In the genomic region with DNA sequence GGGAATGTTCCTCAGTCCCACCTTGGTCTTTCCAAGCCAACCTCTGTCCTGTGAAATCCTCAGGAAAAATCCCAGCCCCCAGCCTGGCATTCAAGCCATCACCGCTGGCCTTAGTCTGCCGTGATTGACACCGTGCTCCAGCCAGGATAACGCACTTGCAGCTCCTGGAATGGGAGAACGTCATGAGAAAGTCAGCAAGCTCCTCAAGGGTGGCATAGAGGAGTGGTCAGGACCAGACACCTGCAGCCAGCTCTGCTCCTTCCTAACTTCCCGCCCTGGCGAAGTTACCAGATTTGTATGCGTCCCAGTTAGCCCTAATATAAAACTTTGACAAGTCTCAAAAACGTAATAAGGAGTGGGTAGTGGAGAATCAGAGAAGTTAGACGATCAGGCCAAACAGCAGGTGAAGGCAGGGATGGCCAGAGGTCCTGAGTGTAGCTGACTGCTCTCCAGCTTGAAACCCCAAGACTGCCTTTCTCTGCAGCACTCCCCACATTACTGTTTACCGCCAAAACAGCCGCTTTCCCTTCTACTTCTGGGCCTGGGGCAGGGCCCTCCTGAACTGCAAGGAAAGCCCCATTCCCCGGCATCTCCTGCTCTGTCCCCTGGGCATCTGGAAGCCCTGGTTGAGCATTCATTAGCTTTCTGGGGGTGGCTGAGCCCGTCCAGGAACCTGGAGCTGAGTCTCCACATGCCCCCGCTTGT, we compare ENCODE assay signal across 10 cellular contexts. TPM values are rescaled to one million over a fixed set of nuclear protein-coding genes. Genes with fewer than 3 reads are reported as not detected.
DNase-seq lines count a peak whose midpoint lies in the region; ATAC-seq and TF ChIP-seq lines count a peak whose summit lies in the region.
"Had no signal": no experiment of that assay in that cellular context is flagged by ENCODE, and none has a peak within 500 bp of the region (broad histone marks: within the 10 kb centered on the region; RNA-seq: fewer than 3 reads in every experiment).

No MANE protein-coding gene starts in this region.

- POLR2A ChIA-PET in naive thymus-derived CD8-positive, alpha-beta T cell (lab: Charles Lee): interaction anchor here (3.7 kb wide), 1 partner anchor 14 kb away, joined by 15 read pairs; no protein-coding TSS in a partner anchor

- peaks cover 64 to 82% of the 10 kb centered on the region in 2 donors for H3K27me3 Mint-ChIP-seq in effector memory CD8-positive, alpha-beta T cell
- peaks cover 51 to 85% (median 65%) of the 10 kb centered on the region in 5 donors for H3K27me3 Mint-ChIP-seq in naive thymus-derived CD8-positive, alpha-beta T cell

- no peak for TF ChIP-seq CTCF in AG10803 (conservative IDR thresholded peaks at IDR 0.05; ENCODE audit: low read length)

- H3K4me3 Mint-ChIP-seq in effector memory CD8-positive, alpha-beta T cell: peak overlapping the region; percentile 77 to 84
- H3K4me3 Mint-ChIP-seq in naive thymus-derived CD8-positive, alpha-beta T cell: peak overlapping the region; percentile 54 to 85 (median 77)

- peaks cover 8 to 10% of the 10 kb centered on the region in 2 donors for H3K4me1 Mint-ChIP-seq in effector memory CD8-positive, alpha-beta T cell (ENCODE audit: low read depth in 2 of 2)
- peaks cover 11 to 25% (median 17%) of the 10 kb centered on the region in 4 donors for H3K4me1 Mint-ChIP-seq in naive thymus-derived CD8-positive, alpha-beta T cell

- H3K27ac Mint-ChIP-seq in effector memory CD8-positive, alpha-beta T cell: no peak overlapping the region
- H3K27ac Mint-ChIP-seq in naive thymus-derived CD8-positive, alpha-beta T cell: peak overlapping the region in 1 of 10 donors; percentile 44

- ATAC-seq in effector memory CD8-positive, alpha-beta T cell (replicated peaks): no peak
- ATAC-seq in naive thymus-derived CD8-positive, alpha-beta T cell: no peak
- ATAC-seq in GM18511 (IDR thresholded peaks at IDR 0.05; ENCODE audit: unreplicated experiment): no peak
- ATAC-seq in HG02610 (IDR thresholded peaks at IDR 0.05; ENCODE audit: unreplicated experiment): no peak

- no peak for TF ChIP-seq RAD21 in Ishikawa (IDR thresholded peaks at IDR 0.05; ENCODE audit: low read depth)

- DNase-seq in AG10803 (ENCODE audit: low read depth): no peak
- no peak for DNase-seq in effector memory CD8-positive, alpha-beta T cell
- no peak for DNase-seq in naive thymus-derived CD8-positive, alpha-beta T cell
- no peak for DNase-seq in NCI-H446 (lab: John Stamatoyannopoulos, UW)
- DNase-seq in NK-92 treated with Interleukin-12 subunit alpha and Interleukin-12 subunit beta, amount 100 ng/mL, for 24 hours (lab: John Stamatoyannopoulos, UW): no peak
- DNase-seq: Karpas-422 had no signal

- H3K9me3 Mint-ChIP-seq in effector memory CD8-positive, alpha-beta T cell: no peaks in the 10 kb centered on the region
- no peaks in the 10 kb centered on the region for H3K9me3 Mint-ChIP-seq in naive thymus-derived CD8-positive, alpha-beta T cell

- TF ChIP-seq EP300 in Ishikawa (IDR thresholded peaks at IDR 0.05; ENCODE audit: borderline replicate concordance): no peak

- peak overlapping the region; percentile 53 for H3K4me3 ChIP-seq in AG10803 (ENCODE audit: low read length)

- H3K36me3 Mint-ChIP-seq in effector memory CD8-positive, alpha-beta T cell (ENCODE audit: insufficient read depth): peaks cover 4% of the 10 kb centered on the region
- no peaks in the 10 kb centered on the region for H3K36me3 Mint-ChIP-seq in naive thymus-derived CD8-positive, alpha-beta T cell

TF ChIP-seq in Ishikawa, 13 proteins besides CTCF, POLR2A, EP300 and RAD21:
- TF ChIP-seq TEAD4 (IDR thresholded peaks at IDR 0.05): peak; percentile 34; the same call in 1 of the 2 replicates
- TF ChIP-seq TAF1 (IDR thresholded peaks at IDR 0.05; ENCODE audit: low read depth): 0 out of 2 replicates have a peak, but pooled peaks have one; percentile 33
- TF ChIP-seq, protein P1, sequence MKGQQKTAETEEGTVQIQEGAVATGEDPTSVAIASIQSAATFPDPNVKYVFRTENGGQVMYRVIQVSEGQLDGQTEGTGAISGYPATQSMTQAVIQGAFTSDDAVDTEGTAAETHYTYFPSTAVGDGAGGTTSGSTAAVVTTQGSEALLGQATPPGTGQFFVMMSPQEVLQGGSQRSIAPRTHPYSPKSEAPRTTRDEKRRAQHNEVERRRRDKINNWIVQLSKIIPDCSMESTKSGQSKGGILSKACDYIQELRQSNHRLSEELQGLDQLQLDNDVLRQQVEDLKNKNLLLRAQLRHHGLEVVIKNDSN (IDR thresholded peaks at IDR 0.05): no peak

RNA-seq across cellular contexts. Expression of a gene that starts 1.3 kb away (rescaled TPM):
- 10 to 100 TPM in 1 of 2 experiments, 1 to 10 TPM in 1; 8.6 to 10.3 TPM for total RNA-seq in naive thymus-derived CD8-positive, alpha-beta T cell
- 10 to 100 TPM in 1 of 3 donors, 1 to 10 TPM in 2; 2.3 to 10.8 (median 8.4) TPM for polyA plus RNA-seq in naive thymus-derived CD8-positive, alpha-beta T cell
- total RNA-seq: T-helper 2 cell treated with Interferon-gamma antibody and Interleukin-4, amounts not matched to agents 100 ng/mL and 5 ng/mL, for 36 hours had no signal
